ENCODE assay signal across 1 cellular context in genomic region chr1:92877792-92878191, GRCh38.
TF ChIP-seq lines count a peak whose summit lies in the region.

No MANE protein-coding gene starts in this region.

TF ChIP-seq in HEK293, 187 proteins besides CTCF, POLR2A, EP300 and RAD21 (continued from another document):
- TF ChIP-seq PRDM6 (tag by site-specific recombination; IDR thresholded peaks at IDR 0.05), result peak; percentile 29
